Comparison of ENCODE assay signal across 23 cellular contexts in genomic region chr5:170520319-170520718, GRCh38. TPM values are rescaled to one million over a fixed set of nuclear protein-coding genes. Genes with fewer than 3 reads are reported as not detected.
"Had no signal": no experiment of that assay in that cellular context is flagged by ENCODE, and none has a peak within 500 bp of the region (broad histone marks: within the 10 kb centered on the region; RNA-seq: fewer than 3 reads in every experiment).

No MANE protein-coding gene starts in this region.

- H3K27ac ChIP-seq: gastrocnemius medialis, right lobe of liver, skin epidermis, tibial artery had no signal

- H3K9me3 ChIP-seq: gastrocnemius medialis, right lobe of liver, tibial artery had no signal

- H3K36me3 ChIP-seq: gastrocnemius medialis, right lobe of liver, tibial artery had no signal

- H3K4me1 ChIP-seq: right lobe of liver had no signal

- H3K4me3 ChIP-seq: gastrocnemius medialis, right lobe of liver, skin epidermis, tibial artery had no signal

- DNase-seq: activated CD4-positive, alpha-beta memory T cell treated with anti-CD3 and anti-CD28 coated beads, Interleukin-2, amount 10 ng/mL, durations not matched to agents 7 days and 5 days; activated CD4-positive, alpha-beta T cell treated with anti-CD3 and anti-CD28 coated beads for 48 hours; activated CD4-positive, CD25-positive, alpha-beta regulatory T cell; activated T-cell treated with anti-CD3 and anti-CD28 coated beads for 4 hours; aorta; caudate nucleus; effector memory CD8-positive, alpha-beta T cell; gastrocnemius medialis; head of caudate nucleus; nephron progenitor cell; nucleus accumbens; right lobe of liver; stimulated activated CD4-positive, alpha-beta T cell treated with anti-CD3 and anti-CD28 coated beads, Interleukin-1b, Interleukin-23, amount 100 ng/mL, for 48 hours; substantia nigra; T1000; tibial artery had no signal

- ATAC-seq: activated naive CD4-positive, alpha-beta T cell treated with anti-CD3 and anti-CD28 coated beads, Interleukin-2, amount 50 U/mL, for 72 hours; effector memory CD8-positive, alpha-beta T cell; esophagus mucosa; gastrocnemius medialis; right lobe of liver had no signal

- H3K27me3 ChIP-seq: gastrocnemius medialis, right lobe of liver had no signal

RNA-seq across cellular contexts. Expression of gene KCNIP1, which starts 16.5 kb away (rescaled TPM):
- total RNA-seq: activated CD4-positive, alpha-beta memory T cell treated with anti-CD3 and anti-CD28 coated beads, Interleukin-2, amount 10 ng/mL, durations not matched to agents 7 days and 5 days; activated naive CD4-positive, alpha-beta T cell treated with anti-CD3 and anti-CD28 coated beads, Interleukin-2, amount 50 U/mL, for 72 hours; esophagus mucosa; gastrocnemius medialis; lower leg skin; mononuclear cell; myocyte had no signal
- polyA plus RNA-seq: aorta, endothelial cell of umbilical vein had no signal
